21 cellular contexts compared by ENCODE assay signal in genomic region chr1:194294006-194294405, GRCh38.
A peak's percentile ranks its signal among the peaks of the same experiment; 100 is the strongest.
DNase-seq lines count a peak whose midpoint lies in the region; ATAC-seq lines count a peak whose summit lies in the region.
"Had no signal": no experiment of that assay in that cellular context is flagged by ENCODE, and none has a peak within 500 bp of the region (broad histone marks: within the 10 kb centered on the region; RNA-seq: fewer than 3 reads in every experiment).

No MANE protein-coding gene starts in this region.

- H3K4me1 Mint-ChIP-seq in T-cell, result peaks cover 27 to 37% (median 32%) of the 10 kb centered on the region in 3 donors

- H3K27me3 Mint-ChIP-seq in T-cell, result no peaks in the 10 kb centered on the region
- H3K27me3 Mint-ChIP-seq: CD4-positive, CD25-positive, alpha-beta regulatory T cell had no signal

- peak; percentile 75 for DNase-seq in cardiac septum (ENCODE audit: low spot score)
- no peak for DNase-seq in Right ventricle myocardium inferior (ENCODE audit: missing footprints)
- no peak for DNase-seq in T-cell
- DNase-seq in inferior parietal cortex (ENCODE audit: extremely low spot score), result peak; percentile 11
- DNase-seq in HuH-7 (ENCODE audit: low spot score), result no peak
- no peak for DNase-seq in NCI-H82 treated with DMSO at 0.1 percent for 48 hours (lab: John Stamatoyannopoulos, UW; ENCODE audit: unreplicated experiment)
- no peak for DNase-seq in NCI-H1436 treated with DMSO at 0.1 percent for 48 hours (lab: John Stamatoyannopoulos, UW)
- DNase-seq: CD4-positive, CD25-positive, alpha-beta regulatory T cell; GM23248; H9; MM.1S; NCI-H1694 treated with DMSO at 0.1 percent for 48 hours; NCI-H2081; NCI-H2227 treated with DMSO at 0.1 percent for 48 hours; NCI-H526 treated with DMSO at 0.1 percent for 48 hours; OCI-M1; Peyer's patch; SIG-M5; SK-N-SH had no signal

- no peak for ATAC-seq in Right ventricle myocardium inferior
- ATAC-seq in T-cell (replicated peaks in 1 of 4), result no peak
- no peak for ATAC-seq in GM18909 (IDR thresholded peaks at IDR 0.05; ENCODE audit: poor library complexity, unreplicated experiment)

- CTCF ChIA-PET in T-cell (lab: Charles Lee), result interaction anchor here (0.8 to 3.1 kb wide), 3 partner anchors 1109 to 1151 kb away, joined by 3 to 15 read pairs (median 15); partner anchors contain the start of gene B3GALT2 (in 1 of the 2)

- POLR2A ChIA-PET in T-cell (lab: Charles Lee), result no interaction called here

- no peak overlapping the region for H3K4me3 Mint-ChIP-seq in T-cell
- H3K4me3 Mint-ChIP-seq: CD4-positive, CD25-positive, alpha-beta regulatory T cell; H9; IgD-negative memory B cell had no signal

- intact Hi-C loops in cardiac septum (cut with DNase I) (loop anchor here (10.0 kb wide), 2 partner anchors 879 to 1109 kb away; partner anchors contain the start of gene B3GALT2), Right ventricle myocardium inferior (cut with DNase I) (loop anchor here (10.0 kb wide), 2 partner anchors 889 to 1149 kb away; no protein-coding TSS in a partner anchor)

- H3K9me3 Mint-ChIP-seq in T-cell, result no peaks in the 10 kb centered on the region
- H3K9me3 Mint-ChIP-seq: H9, IgD-negative memory B cell had no signal

- no peaks in the 10 kb centered on the region for H3K36me3 Mint-ChIP-seq in T-cell
- H3K36me3 Mint-ChIP-seq: CD4-positive, CD25-positive, alpha-beta regulatory T cell; IgD-negative memory B cell had no signal

- H3K27ac Mint-ChIP-seq in T-cell, result peak overlapping the region; percentile 33 to 34
- H3K27ac Mint-ChIP-seq: H9, IgD-negative memory B cell had no signal

Comparison
In these comparisons a context has a peak if more than half of its experiments do, and no peak if none do; other contexts are left out.
1. DNase-seq: peak in cardiac septum (single experiment) and inferior parietal cortex (single experiment); none in Right ventricle myocardium inferior (single experiment), T-cell (0 of 34), HuH-7 (single experiment), NCI-H82 treated with DMSO at 0.1 percent for 48 hours (single experiment) and NCI-H1436 treated with DMSO at 0.1 percent for 48 hours (single experiment).